ENCODE assay signal across 7 cellular contexts in the genomic region with DNA sequence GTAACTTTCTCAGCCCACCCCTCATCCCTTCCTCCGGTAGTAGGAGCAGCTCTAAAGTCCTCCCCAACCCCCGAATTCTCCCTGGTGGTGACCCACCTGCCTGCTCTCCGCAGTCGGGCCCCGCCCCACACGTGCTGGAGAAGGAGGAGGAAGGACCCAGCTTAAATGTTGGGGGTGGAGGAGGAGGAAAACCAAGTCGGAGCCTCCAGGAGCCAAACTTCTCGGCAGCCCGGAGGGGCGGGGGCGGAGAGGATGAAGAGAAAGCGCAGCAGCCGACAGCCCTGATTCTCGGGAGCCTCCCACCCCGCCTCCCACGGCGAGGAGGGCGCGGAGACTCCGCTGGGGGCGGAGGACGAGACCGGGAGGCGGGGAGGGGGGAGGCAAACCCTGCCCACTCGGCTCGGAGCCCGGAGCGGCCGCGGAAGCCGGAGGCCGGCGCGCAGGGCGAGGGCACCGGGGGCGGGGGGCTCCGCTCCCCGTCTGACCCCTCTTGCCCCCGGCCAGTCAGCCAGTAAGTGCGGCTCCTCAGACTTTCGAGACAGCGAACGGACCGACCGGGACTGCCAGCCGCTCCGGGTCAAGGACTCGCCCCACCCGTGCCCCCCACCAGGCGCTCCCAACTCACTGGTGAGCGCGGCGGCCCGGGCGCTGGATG. TPM values are rescaled to one million over a fixed set of nuclear protein-coding genes. Genes with fewer than 3 reads are reported as not detected.
A peak's percentile ranks its signal among the peaks of the same experiment; 100 is the strongest.
DNase-seq lines count a peak whose midpoint lies in the region; ATAC-seq and TF ChIP-seq lines count a peak whose summit lies in the region.

TPBGL (plus strand) TSS at position 394 of the 655 bp plus-strand sequence. CDS start 276 bp downstream, outside the sequence.

- H3K4me1 ChIP-seq in HEK293 (ENCODE audit: control insufficient read depth, insufficient read depth, low read length) (no peaks in the 10 kb centered on the region), esophagus (ENCODE audit: control insufficient read depth in 2 of 2, insufficient read depth in 2 of 2, low read length in 1 of 2) (peaks cover 9 to 12% of the 10 kb centered on the region in 2 donors)

- DNase-seq in WERI-Rb-1, result peak; percentile 61
- DNase-seq in osteocyte (ENCODE audit: extremely low spot score, unreplicated experiment), result no peak
- DNase-seq in G401 (ENCODE audit: low spot score), result no peak
- no peak for DNase-seq in NCI-H128 (lab: John Stamatoyannopoulos, UW; ENCODE audit: unreplicated experiment)

- peaks cover 8% of the 10 kb centered on the region for H3K4me1 Mint-ChIP-seq in osteocyte (ENCODE audit: unreplicated experiment)

- H3K9me3 ChIP-seq in HEK293 (ENCODE audit: control insufficient read depth, insufficient read depth, low read depth, low read length) (no peaks in the 10 kb centered on the region), WERI-Rb-1 (ENCODE audit: severe bottlenecking) (no peaks in the 10 kb centered on the region), esophagus (ENCODE audit: control insufficient read depth in 2 of 2, insufficient read depth in 1 of 2, low read depth in 1 of 2, low read length in 1 of 2) (no peaks in the 10 kb centered on the region)

- ATAC-seq in GM18511 (IDR thresholded peaks at IDR 0.05; ENCODE audit: unreplicated experiment), result no peak

- H3K4me3 Mint-ChIP-seq in osteocyte (ENCODE audit: unreplicated experiment), result peak within 1 kb of the TSS; percentile 64

- WGBS in esophagus, 2 donors, result 2% methylated on average over 38 to 56 of the region's 56 CpGs

- TF ChIP-seq CTCF in HEK293 (tag by site-specific recombination; IDR thresholded peaks at IDR 0.05) (no peak), WERI-Rb-1 (IDR thresholded peaks at IDR 0.05; ENCODE audit: low read depth, low read length) (no peak), osteocyte (IDR thresholded peaks at IDR 0.05) (no peak)

- H3K36me3 ChIP-seq in HEK293 (ENCODE audit: control insufficient read depth in 2 of 2, insufficient read depth in 1 of 2, low read length in 2 of 2) (no peaks in the 10 kb centered on the region), WERI-Rb-1 (no peaks in the 10 kb centered on the region), esophagus (ENCODE audit: control insufficient read depth in 2 of 2, insufficient read depth in 2 of 2, low read length in 1 of 2) (no peaks in the 10 kb centered on the region)

- peak within 1 kb of the TSS; percentile 34 for H3K4me3 ChIP-seq in HEK293 (ENCODE audit: low read depth, low read length)
- peak within 1 kb of the TSS; percentile 60 for H3K4me3 ChIP-seq in WERI-Rb-1 (ENCODE audit: low read depth, low read length)
- peak within 1 kb of the TSS; percentile 51 to 53 for H3K4me3 ChIP-seq in esophagus (ENCODE audit: low read depth in 1 of 2, low read length in 2 of 2)

- H3K27ac ChIP-seq in HEK293 (ENCODE audit: extremely low read depth, low read depth, low read length) (no peak within 1 kb of the TSS; the same call in 1 of the 2 replicates), WERI-Rb-1 (peak within 1 kb of the TSS; percentile 69), esophagus (ENCODE audit: low read depth in 2 of 2, low read length in 1 of 2) (no peak within 1 kb of the TSS)

- in situ Hi-C loops in G401 (cut with HindIII; ENCODE audit: low sequenced_read_pairs), result no loop called here

- no peak within 1 kb of the TSS for H3K27ac Mint-ChIP-seq in osteocyte (ENCODE audit: unreplicated experiment)

- H3K27me3 ChIP-seq in WERI-Rb-1 (ENCODE audit: insufficient read depth, low read depth, severe bottlenecking) (peaks cover 3% of the 10 kb centered on the region), esophagus (ENCODE audit: control insufficient read depth in 1 of 2, insufficient read depth in 2 of 2, low read length in 2 of 2) (peaks cover 0 to 8% of the 10 kb centered on the region in 2 donors)

- H3K9me3 Mint-ChIP-seq in osteocyte (ENCODE audit: unreplicated experiment), result no peaks in the 10 kb centered on the region

- CTCF ChIA-PET in HEK293 (lab: Yijun Ruan, JAX), result interaction anchor here (0.8 to 5.4 kb wide), 17 partner anchors 8 to 311 kb away, joined by 3 to 59 read pairs (median 12); no protein-coding TSS in a partner anchor

- H3K27me3 Mint-ChIP-seq in osteocyte (ENCODE audit: unreplicated experiment), result peaks cover 67% of the 10 kb centered on the region

- POLR2A ChIA-PET in HEK293 (lab: Yijun Ruan, JAX), result no interaction called here

- no peaks in the 10 kb centered on the region for H3K36me3 Mint-ChIP-seq in osteocyte (ENCODE audit: unreplicated experiment)

TF ChIP-seq in HEK293, 187 proteins besides CTCF, POLR2A, EP300 and RAD21 (continues in another document):
- TF ChIP-seq PRDM1 (tag by site-specific recombination; IDR thresholded peaks at IDR 0.05), result no peak
- TF ChIP-seq ZNF654 (tag by site-specific recombination; IDR thresholded peaks at IDR 0.05; ENCODE audit: low read depth), result no peak
- TF ChIP-seq ZNF510 (tag by site-specific recombination; IDR thresholded peaks at IDR 0.05; ENCODE audit: insufficient replicate concordance), result no peak
- TF ChIP-seq AEBP2 (tag by site-specific recombination; IDR thresholded peaks at IDR 0.05; ENCODE audit: borderline replicate concordance), result no peak
- no peak for TF ChIP-seq MZF1 (tag by site-specific recombination; IDR thresholded peaks at IDR 0.05; ENCODE audit: borderline replicate concordance)
- TF ChIP-seq ZNF2 (tag by site-specific recombination; IDR thresholded peaks at IDR 0.05), result no peak
- no peak for TF ChIP-seq ZNF555 (tag by site-specific recombination; conservative IDR thresholded peaks at IDR 0.05)
- TF ChIP-seq YY2 (tag by site-specific recombination; IDR thresholded peaks at IDR 0.05), result no peak
- TF ChIP-seq ZNF830 (tag by site-specific recombination; IDR thresholded peaks at IDR 0.05; ENCODE audit: low read depth), result no peak
- TF ChIP-seq, protein P1, sequence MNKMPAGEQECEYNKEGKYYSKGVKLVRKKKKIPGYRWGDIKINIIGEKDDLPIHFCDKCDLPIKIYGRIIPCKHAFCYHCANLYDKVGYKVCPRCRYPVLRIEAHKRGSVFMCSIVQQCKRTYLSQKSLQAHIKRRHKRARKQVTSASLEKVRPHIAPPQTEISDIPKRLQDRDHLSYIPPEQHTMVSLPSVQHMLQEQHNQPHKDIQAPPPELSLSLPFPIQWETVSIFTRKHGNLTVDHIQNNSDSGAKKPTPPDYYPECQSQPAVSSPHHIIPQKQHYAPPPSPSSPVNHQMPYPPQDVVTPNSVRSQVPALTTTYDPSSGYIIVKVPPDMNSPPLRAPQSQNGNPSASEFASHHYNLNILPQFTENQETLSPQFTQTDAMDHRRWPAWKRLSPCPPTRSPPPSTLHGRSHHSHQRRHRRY (tag by site-specific recombination; IDR thresholded peaks at IDR 0.05), result no peak
- no peak for TF ChIP-seq ZNF132 (tag by site-specific recombination; IDR thresholded peaks at IDR 0.05; ENCODE audit: borderline replicate concordance)
- TF ChIP-seq ZNF76 (tag by site-specific recombination; IDR thresholded peaks at IDR 0.05; ENCODE audit: borderline replicate concordance, low read depth), result no peak
- no peak for TF ChIP-seq ZNF311 (tag by site-specific recombination; IDR thresholded peaks at IDR 0.05; ENCODE audit: borderline replicate concordance)
- TF ChIP-seq ZNF600 (tag by site-specific recombination; IDR thresholded peaks at IDR 0.05), result no peak
- no peak for TF ChIP-seq BCL6B (tag by site-specific recombination; IDR thresholded peaks at IDR 0.05)
- no peak for TF ChIP-seq INSM2 (tag by site-specific recombination; IDR thresholded peaks at IDR 0.05)
- no peak for TF ChIP-seq ZNF837 (tag by site-specific recombination; IDR thresholded peaks at IDR 0.05)
- TF ChIP-seq ZNF10 (tag by site-specific recombination; IDR thresholded peaks at IDR 0.05), result no peak

RNA-seq across cellular contexts. Expression of gene TPBGL, which starts in this region (rescaled TPM):
- polyA plus RNA-seq in esophagus, result under 1 TPM in 1 of 2 donors, not detected in 1; 0.02 TPM
- 0.13 TPM in 1 of 2 replicates, not detected in the other for total RNA-seq in osteocyte
- not detected in 2 replicates for total RNA-seq in G401 (2014; rRNA removed; shearing (Covaris generic))
